8 cellular contexts compared by ENCODE assay signal in the genomic region with DNA sequence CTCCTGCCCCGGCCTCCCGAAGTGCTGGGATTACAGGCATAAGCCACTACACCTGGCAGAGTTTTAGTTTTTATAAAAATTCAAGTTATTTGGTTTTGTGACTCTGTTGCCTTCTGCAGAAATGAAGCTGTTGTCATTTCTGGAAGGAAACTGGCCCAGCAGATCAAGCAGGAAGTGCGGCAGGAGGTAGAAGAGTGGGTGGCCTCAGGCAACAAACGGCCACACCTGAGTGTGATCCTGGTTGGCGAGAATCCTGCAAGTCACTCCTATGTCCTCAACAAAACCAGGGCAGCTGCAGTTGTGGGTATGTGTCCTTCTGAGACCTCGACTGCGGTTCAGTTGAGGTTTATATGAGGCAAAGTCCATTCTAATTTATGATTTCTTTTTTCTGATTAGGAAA. TPM values are rescaled to one million over a fixed set of nuclear protein-coding genes. Genes with fewer than 3 reads are reported as not detected.
DNase-seq lines count a peak whose midpoint lies in the region; ATAC-seq and TF ChIP-seq lines count a peak whose summit lies in the region.

No MANE protein-coding gene starts in this region.

- H3K4me1 Mint-ChIP-seq in CD8-positive, alpha-beta memory T cell = peaks cover 27 to 66% (median 54%) of the 10 kb centered on the region in 3 donors
- peaks cover 76% of the 10 kb centered on the region for H3K4me1 Mint-ChIP-seq in activated CD8-positive, alpha-beta memory T cell treated with anti-CD3 and anti-CD28 coated beads, Interleukin-2, amount 10 ng/mL, durations not matched to agents 7 days and 5 days

- H3K27me3 Mint-ChIP-seq in CD8-positive, alpha-beta memory T cell = no peaks in the 10 kb centered on the region
- H3K27me3 Mint-ChIP-seq in activated CD8-positive, alpha-beta memory T cell treated with anti-CD3 and anti-CD28 coated beads, Interleukin-2, amount 10 ng/mL, durations not matched to agents 7 days and 5 days = no peaks in the 10 kb centered on the region

- peak; percentile 59 for ATAC-seq in activated CD8-positive, alpha-beta memory T cell treated with anti-CD3 and anti-CD28 coated beads, Interleukin-2, amount 10 ng/mL, durations not matched to agents 7 days and 5 days
- peak; percentile 72 to 81 for ATAC-seq in lower lobe of right lung
- no peak for ATAC-seq in GM19035 (IDR thresholded peaks at IDR 0.05; ENCODE audit: unreplicated experiment)

- peak overlapping the region; percentile 68 for H3K27ac ChIP-seq in CD8-positive, alpha-beta memory T cell (ENCODE audit: low read depth, low read length)
- H3K27ac ChIP-seq in HEK293 (ENCODE audit: extremely low read depth, low read depth, low read length) (no peak overlapping the region), lower lobe of right lung (peak overlapping the region; percentile 66)

- H3K4me1 ChIP-seq in CD8-positive, alpha-beta memory T cell (ENCODE audit: insufficient read depth, low read length) = peaks cover 29% of the 10 kb centered on the region
- H3K4me1 ChIP-seq in HEK293 (ENCODE audit: control insufficient read depth, insufficient read depth, low read length) (peaks cover 18% of the 10 kb centered on the region), lower lobe of right lung (peaks cover 31% of the 10 kb centered on the region), HAP-1 (peaks cover 25% of the 10 kb centered on the region)

- in situ Hi-C loops in HAP-1 (cut with MboI; ENCODE audit: low sequenced_read_pairs) = no loop called here

- TF ChIP-seq CTCF in HEK293 (tag by site-specific recombination; IDR thresholded peaks at IDR 0.05) = no peak
- TF ChIP-seq CTCF in lower lobe of right lung (IDR thresholded peaks at IDR 0.05) = no peak

- no peaks in the 10 kb centered on the region for H3K9me3 Mint-ChIP-seq in CD8-positive, alpha-beta memory T cell
- no peaks in the 10 kb centered on the region for H3K9me3 Mint-ChIP-seq in activated CD8-positive, alpha-beta memory T cell treated with anti-CD3 and anti-CD28 coated beads, Interleukin-2, amount 10 ng/mL, durations not matched to agents 7 days and 5 days (ENCODE audit: low read depth)

- H3K27ac Mint-ChIP-seq in CD8-positive, alpha-beta memory T cell = peak overlapping the region; percentile 92 to 98 (median 97)
- H3K27ac Mint-ChIP-seq in activated CD8-positive, alpha-beta memory T cell treated with anti-CD3 and anti-CD28 coated beads, Interleukin-2, amount 10 ng/mL, durations not matched to agents 7 days and 5 days = peak overlapping the region; percentile 94

- H3K36me3 Mint-ChIP-seq in CD8-positive, alpha-beta memory T cell = peaks cover 0 to 23% (median 7%) of the 10 kb centered on the region in 3 donors
- H3K36me3 Mint-ChIP-seq in activated CD8-positive, alpha-beta memory T cell treated with anti-CD3 and anti-CD28 coated beads, Interleukin-2, amount 10 ng/mL, durations not matched to agents 7 days and 5 days = peaks cover 68% of the 10 kb centered on the region

- peak overlapping the region; percentile 66 to 81 (median 76) for H3K4me3 Mint-ChIP-seq in CD8-positive, alpha-beta memory T cell
- peak overlapping the region; percentile 65 for H3K4me3 Mint-ChIP-seq in activated CD8-positive, alpha-beta memory T cell treated with anti-CD3 and anti-CD28 coated beads, Interleukin-2, amount 10 ng/mL, durations not matched to agents 7 days and 5 days

- H3K9me3 ChIP-seq in CD8-positive, alpha-beta memory T cell (ENCODE audit: low read length) = no peaks in the 10 kb centered on the region
- H3K9me3 ChIP-seq in HEK293 (ENCODE audit: control insufficient read depth, insufficient read depth, low read depth, low read length) = no peaks in the 10 kb centered on the region
- H3K9me3 ChIP-seq in lower lobe of right lung = no peaks in the 10 kb centered on the region
- no peaks in the 10 kb centered on the region for H3K9me3 ChIP-seq in HAP-1

- intact Hi-C loops in lower lobe of right lung (cut with DNase I) = no loop called here

- no peaks in the 10 kb centered on the region for H3K27me3 ChIP-seq in CD8-positive, alpha-beta memory T cell (ENCODE audit: insufficient read depth, low read length, poor library complexity, severe bottlenecking)
- H3K27me3 ChIP-seq in lower lobe of right lung (ENCODE audit: low read depth) (no peaks in the 10 kb centered on the region), HAP-1 (ENCODE audit: low read depth) (no peaks in the 10 kb centered on the region)

- POLR2A ChIA-PET in CD8-positive, alpha-beta memory T cell (lab: Charles Lee) = interaction anchor here (0.6 to 2.7 kb wide), 2 partner anchors 12 to 27 kb away, joined by 3 to 11 read pairs; a partner anchor contains a TSS
- POLR2A ChIA-PET in HEK293 (lab: Yijun Ruan, JAX) = interaction anchor here (1.0 to 2.4 kb wide), 2 partner anchors 10 to 27 kb away, joined by 3 to 8 read pairs; a partner anchor contains a TSS

- peak overlapping the region; percentile 6 for H3K4me3 ChIP-seq in CD8-positive, alpha-beta memory T cell (ENCODE audit: low read length)
- H3K4me3 ChIP-seq in HEK293 (ENCODE audit: low read depth, low read length) = no peak overlapping the region
- no peak overlapping the region for H3K4me3 ChIP-seq in lower lobe of right lung
- no peak overlapping the region for H3K4me3 ChIP-seq in HAP-1

- CTCF ChIA-PET in CD8-positive, alpha-beta memory T cell (lab: Charles Lee) = interaction anchor here (0.9 to 3.0 kb wide), 6 partner anchors 22 to 382 kb away, joined by 3 to 13 read pairs (median 4); a partner anchor contains a TSS
- CTCF ChIA-PET in HEK293 (lab: Yijun Ruan, JAX) = interaction anchor here (0.6 kb wide), 1 partner anchor 39 kb away, joined by 4 read pairs; no protein-coding TSS in a partner anchor
- CTCF ChIA-PET in activated CD8-positive, alpha-beta memory T cell treated with anti-CD3 and anti-CD28 coated beads, Interleukin-2, amount 10 ng/mL, durations not matched to agents 7 days and 5 days (lab: Charles Lee) = interaction anchor here (1.1 to 3.2 kb wide), 9 partner anchors 8 to 378 kb away, joined by 3 to 26 read pairs (median 4); a partner anchor contains a TSS

- peak in 3 of 5 donors; percentile 4 to 16 (median 10) for DNase-seq in CD8-positive, alpha-beta memory T cell
- peak; percentile 73 for DNase-seq in activated CD8-positive, alpha-beta memory T cell treated with anti-CD3 and anti-CD28 coated beads, Interleukin-2, amount 10 ng/mL, durations not matched to agents 7 days and 5 days
- no peak for DNase-seq in lower lobe of right lung
- DNase-seq in HAP-1 (ENCODE audit: low spot score in 2 of 2) = no peak
- no peak for DNase-seq in AG08395 (ENCODE audit: low spot score)
- no peak for DNase-seq in C1 segment of cervical spinal cord (lab: John Stamatoyannopoulos, UW)

- peaks cover 7% of the 10 kb centered on the region for H3K36me3 ChIP-seq in CD8-positive, alpha-beta memory T cell (ENCODE audit: insufficient read depth, low read length)
- H3K36me3 ChIP-seq in HEK293 (ENCODE audit: control insufficient read depth in 2 of 2, insufficient read depth in 1 of 2, low read length in 2 of 2) (peaks cover 34 to 36% of the 10 kb centered on the region in 2 experiments), lower lobe of right lung (peaks cover 30% of the 10 kb centered on the region), HAP-1 (replicated peaks) (peaks cover 94% of the 10 kb centered on the region)

TF ChIP-seq in HEK293, 187 proteins besides CTCF, POLR2A, EP300 and RAD21 (continues in another document):
- TF ChIP-seq ZNF785 (tag by site-specific recombination; IDR thresholded peaks at IDR 0.05) = no peak
- no peak for TF ChIP-seq ZNF19 (tag by site-specific recombination; IDR thresholded peaks at IDR 0.05; ENCODE audit: low read depth)
- TF ChIP-seq ZNF658 (tag by site-specific recombination; IDR thresholded peaks at IDR 0.05) = no peak
- TF ChIP-seq, protein P1, sequence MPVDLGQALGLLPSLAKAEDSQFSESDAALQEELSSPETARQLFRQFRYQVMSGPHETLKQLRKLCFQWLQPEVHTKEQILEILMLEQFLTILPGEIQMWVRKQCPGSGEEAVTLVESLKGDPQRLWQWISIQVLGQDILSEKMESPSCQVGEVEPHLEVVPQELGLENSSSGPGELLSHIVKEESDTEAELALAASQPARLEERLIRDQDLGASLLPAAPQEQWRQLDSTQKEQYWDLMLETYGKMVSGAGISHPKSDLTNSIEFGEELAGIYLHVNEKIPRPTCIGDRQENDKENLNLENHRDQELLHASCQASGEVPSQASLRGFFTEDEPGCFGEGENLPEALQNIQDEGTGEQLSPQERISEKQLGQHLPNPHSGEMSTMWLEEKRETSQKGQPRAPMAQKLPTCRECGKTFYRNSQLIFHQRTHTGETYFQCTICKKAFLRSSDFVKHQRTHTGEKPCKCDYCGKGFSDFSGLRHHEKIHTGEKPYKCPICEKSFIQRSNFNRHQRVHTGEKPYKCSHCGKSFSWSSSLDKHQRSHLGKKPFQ (tag by site-specific recombination; IDR thresholded peaks at IDR 0.05) = 0 out of 2 replicates have a peak, but pooled peaks have one; percentile 18
- TF ChIP-seq ZNF174 (tag by site-specific recombination; IDR thresholded peaks at IDR 0.05) = no peak
- TF ChIP-seq, protein P2, sequence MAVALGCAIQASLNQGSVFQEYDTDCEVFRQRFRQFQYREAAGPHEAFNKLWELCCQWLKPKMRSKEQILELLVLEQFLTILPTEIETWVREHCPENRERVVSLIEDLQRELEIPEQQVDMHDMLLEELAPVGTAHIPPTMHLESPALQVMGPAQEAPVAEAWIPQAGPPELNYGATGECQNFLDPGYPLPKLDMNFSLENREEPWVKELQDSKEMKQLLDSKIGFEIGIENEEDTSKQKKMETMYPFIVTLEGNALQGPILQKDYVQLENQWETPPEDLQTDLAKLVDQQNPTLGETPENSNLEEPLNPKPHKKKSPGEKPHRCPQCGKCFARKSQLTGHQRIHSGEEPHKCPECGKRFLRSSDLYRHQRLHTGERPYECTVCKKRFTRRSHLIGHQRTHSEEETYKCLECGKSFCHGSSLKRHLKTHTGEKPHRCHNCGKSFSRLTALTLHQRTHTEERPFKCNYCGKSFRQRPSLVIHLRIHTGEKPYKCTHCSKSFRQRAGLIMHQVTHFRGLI (tag by site-specific recombination; IDR thresholded peaks at IDR 0.05) = peak; percentile 99

RNA-seq across cellular contexts. Expression of a gene that starts 7.2 kb away (rescaled TPM):
- 100 to 1,000 TPM; 379 to 397 TPM for total RNA-seq in CD8-positive, alpha-beta memory T cell
- 11.0 TPM for polyA plus RNA-seq in CD8-positive, alpha-beta memory T cell
- 100 to 1,000 TPM; 215 to 293 TPM for total RNA-seq in activated CD8-positive, alpha-beta memory T cell treated with anti-CD3 and anti-CD28 coated beads, Interleukin-2, amount 10 ng/mL, durations not matched to agents 7 days and 5 days
- 54.7 TPM for total RNA-seq in lower lobe of right lung

RNA-seq across cellular contexts. Expression of a gene that starts 26.9 kb away (rescaled TPM):
- 100 to 1,000 TPM; 177 to 185 TPM for total RNA-seq in CD8-positive, alpha-beta memory T cell
- 161 TPM for polyA plus RNA-seq in CD8-positive, alpha-beta memory T cell
- total RNA-seq in activated CD8-positive, alpha-beta memory T cell treated with anti-CD3 and anti-CD28 coated beads, Interleukin-2, amount 10 ng/mL, durations not matched to agents 7 days and 5 days = 100 to 1,000 TPM; 183 to 220 TPM
- total RNA-seq in lower lobe of right lung = 146 TPM

RNA-seq across cellular contexts. Expression of a gene that starts 57.9 kb away (rescaled TPM):
- 100 to 1,000 TPM; 131 to 133 TPM for total RNA-seq in CD8-positive, alpha-beta memory T cell
- 74.1 TPM for polyA plus RNA-seq in CD8-positive, alpha-beta memory T cell
- 10 to 100 TPM; 69.5 to 76.1 TPM for total RNA-seq in activated CD8-positive, alpha-beta memory T cell treated with anti-CD3 and anti-CD28 coated beads, Interleukin-2, amount 10 ng/mL, durations not matched to agents 7 days and 5 days
- 19.6 TPM for total RNA-seq in lower lobe of right lung

Comparison
In these comparisons a context has a peak if more than half of its experiments do, and no peak if none do; other contexts are left out.
1. DNase-seq: peak in CD8-positive, alpha-beta memory T cell (3 of 5) and activated CD8-positive, alpha-beta memory T cell treated with anti-CD3 and anti-CD28 coated beads, Interleukin-2, amount 10 ng/mL, durations not matched to agents 7 days and 5 days (single experiment); none in lower lobe of right lung (single experiment), HAP-1 (0 of 2), AG08395 (single experiment) and C1 segment of cervical spinal cord (0 of 14).